8 cellular contexts compared by ENCODE assay signal in genomic region chrX:9342581-9343051, GRCh38.
A peak's percentile ranks its signal among the peaks of the same experiment; 100 is the strongest.
DNase-seq lines count a peak whose midpoint lies in the region; ATAC-seq and TF ChIP-seq lines count a peak whose summit lies in the region.

No MANE protein-coding gene starts in this region.

- peak overlapping the region in 9 of 10 experiments; percentile 13 to 59 (median 47); a peak in 16 of 20 replicates for H3K4me3 ChIP-seq in BLaER1 treated with 17β-estradiol and CSF1 and Interleukin-3, amounts not matched to agents 10 nM and 100 nM
- H3K4me3 ChIP-seq in HUES64 (ENCODE audit: low read length) (peak overlapping the region; percentile 72), tibial artery (peak overlapping the region; percentile 43 to 48)

- H3K4me1 ChIP-seq in BLaER1 treated with 17β-estradiol and CSF1 and Interleukin-3, amounts not matched to agents 10 nM and 100 nM = peaks cover 43 to 73% (median 50%) of the 10 kb centered on the region in 10 experiments
- H3K4me1 ChIP-seq in HUES64 (ENCODE audit: insufficient read depth, low read length) = peaks cover 27% of the 10 kb centered on the region
- H3K4me1 ChIP-seq in tibial artery = peaks cover 5 to 32% (median 15%) of the 10 kb centered on the region in 4 donors

- intact Hi-C loops in tibial artery (cut with DNase I; ENCODE audit: low total_unique reads) = loop anchor here (2.0 kb wide), 1 partner anchor 120 kb away; no protein-coding TSS in a partner anchor

- peak overlapping the region in 8 of 10 donors; percentile 43 to 94 (median 90) for H3K27ac Mint-ChIP-seq in naive thymus-derived CD8-positive, alpha-beta T cell

- H3K36me3 ChIP-seq in BLaER1 treated with 17β-estradiol and CSF1 and Interleukin-3, amounts not matched to agents 10 nM and 100 nM = 0 out of 22 replicates have a peak, but pooled peaks cover 0 to 3% (median 0%) of the 10 kb centered on the region in 11 experiments
- no peaks in the 10 kb centered on the region for H3K36me3 ChIP-seq in HUES64 (ENCODE audit: insufficient read depth, low read length)
- no peaks in the 10 kb centered on the region for H3K36me3 ChIP-seq in tibial artery

- H3K4me3 Mint-ChIP-seq in naive thymus-derived CD8-positive, alpha-beta T cell = peak overlapping the region; percentile 51 to 86 (median 70)

- peak overlapping the region; percentile 60 to 80 (median 74); a peak in 20 of 22 replicates for H3K9ac ChIP-seq in BLaER1 treated with 17β-estradiol and CSF1 and Interleukin-3, amounts not matched to agents 10 nM and 100 nM
- peak overlapping the region; percentile 50; the same call in 1 of the 2 replicates for H3K9ac ChIP-seq in HUES64 (ENCODE audit: low read depth, low read length)

- no peaks in the 10 kb centered on the region for H3K27me3 ChIP-seq in BLaER1 treated with 17β-estradiol and CSF1 and Interleukin-3, amounts not matched to agents 10 nM and 100 nM
- H3K27me3 ChIP-seq in HUES64 (ENCODE audit: insufficient read depth, low read length) = no peaks in the 10 kb centered on the region
- H3K27me3 ChIP-seq in tibial artery = no peaks in the 10 kb centered on the region

- H3K36me3 Mint-ChIP-seq in naive thymus-derived CD8-positive, alpha-beta T cell = no peaks in the 10 kb centered on the region

- peak; percentile 5 to 10 for ATAC-seq in naive thymus-derived CD8-positive, alpha-beta T cell
- no peak for ATAC-seq in GM21737 (IDR thresholded peaks at IDR 0.05; ENCODE audit: unreplicated experiment)

- peaks cover 5 to 64% (median 24%) of the 10 kb centered on the region in 11 experiments; a peak in 16 of 22 replicates for H3K9me3 ChIP-seq in BLaER1 treated with 17β-estradiol and CSF1 and Interleukin-3, amounts not matched to agents 10 nM and 100 nM (replicated peaks in 1 of 11)
- H3K9me3 ChIP-seq in HUES64 (ENCODE audit: insufficient read depth, low read depth, low read length) (no peaks in the 10 kb centered on the region), tibial artery (no peaks in the 10 kb centered on the region)

- no peak for TF ChIP-seq CTCF in tibial artery (IDR thresholded peaks at IDR 0.05)

- H3K27ac ChIP-seq in BLaER1 treated with 17β-estradiol and CSF1 and Interleukin-3, amounts not matched to agents 10 nM and 100 nM = peak overlapping the region; percentile 77 to 95 (median 88)
- H3K27ac ChIP-seq in HUES64 (ENCODE audit: low read depth, low read length) = peak overlapping the region; percentile 41; the same call in 1 of the 2 replicates
- H3K27ac ChIP-seq in tibial artery = peak overlapping the region; percentile 72 to 75

- H3K9me3 Mint-ChIP-seq in naive thymus-derived CD8-positive, alpha-beta T cell = peaks cover 0 to 5% (median 0%) of the 10 kb centered on the region in 9 donors

- no peaks in the 10 kb centered on the region for H4K20me1 ChIP-seq in BLaER1 treated with 17β-estradiol and CSF1 and Interleukin-3, amounts not matched to agents 10 nM and 100 nM

- DNase-seq in activated effector memory CD4-positive, alpha-beta T cell treated with anti-CD3 and anti-CD28 coated beads, Interleukin-2, amount 50 U/mL, for 16 hours = peak; percentile 80
- DNase-seq in fibroblast of the conjunctiva (ENCODE audit: low read depth) = peak; percentile 70
- DNase-seq in naive thymus-derived CD8-positive, alpha-beta T cell = peak; percentile 14 to 84 (median 44)
- DNase-seq in tibial artery = peak; percentile 76 to 92

- 1% methylated on average over 25 of the region's 25 CpGs for WGBS in HUES64

- H3K4me1 Mint-ChIP-seq in naive thymus-derived CD8-positive, alpha-beta T cell = peaks cover 6 to 35% (median 30%) of the 10 kb centered on the region in 4 donors

- POLR2A ChIA-PET in naive thymus-derived CD8-positive, alpha-beta T cell (lab: Charles Lee) = interaction anchor here (0.7 to 3.9 kb wide), 3 partner anchors 91 to 237 kb away, joined by 4 to 60 read pairs (median 6); partner anchors contain the start of gene TBL1X

- H3K4me2 ChIP-seq in BLaER1 treated with 17β-estradiol and CSF1 and Interleukin-3, amounts not matched to agents 10 nM and 100 nM = peak overlapping the region; percentile 61 to 85 (median 70)

- no peaks in the 10 kb centered on the region for H3K27me3 Mint-ChIP-seq in naive thymus-derived CD8-positive, alpha-beta T cell

TF ChIP-seq in PFSK-1, 5 proteins besides CTCF, POLR2A, EP300 and RAD21:
- TF ChIP-seq FOXP2 (optimal IDR thresholded peaks at IDR 0.05; ENCODE audit: borderline replicate concordance, extremely low read depth, extremely low read length, insufficient read depth) = peak; percentile 59
- TF ChIP-seq SIN3A (IDR thresholded peaks at IDR 0.05; ENCODE audit: borderline replicate concordance, insufficient read depth, low read length) = no peak
- TF ChIP-seq, protein P1, sequence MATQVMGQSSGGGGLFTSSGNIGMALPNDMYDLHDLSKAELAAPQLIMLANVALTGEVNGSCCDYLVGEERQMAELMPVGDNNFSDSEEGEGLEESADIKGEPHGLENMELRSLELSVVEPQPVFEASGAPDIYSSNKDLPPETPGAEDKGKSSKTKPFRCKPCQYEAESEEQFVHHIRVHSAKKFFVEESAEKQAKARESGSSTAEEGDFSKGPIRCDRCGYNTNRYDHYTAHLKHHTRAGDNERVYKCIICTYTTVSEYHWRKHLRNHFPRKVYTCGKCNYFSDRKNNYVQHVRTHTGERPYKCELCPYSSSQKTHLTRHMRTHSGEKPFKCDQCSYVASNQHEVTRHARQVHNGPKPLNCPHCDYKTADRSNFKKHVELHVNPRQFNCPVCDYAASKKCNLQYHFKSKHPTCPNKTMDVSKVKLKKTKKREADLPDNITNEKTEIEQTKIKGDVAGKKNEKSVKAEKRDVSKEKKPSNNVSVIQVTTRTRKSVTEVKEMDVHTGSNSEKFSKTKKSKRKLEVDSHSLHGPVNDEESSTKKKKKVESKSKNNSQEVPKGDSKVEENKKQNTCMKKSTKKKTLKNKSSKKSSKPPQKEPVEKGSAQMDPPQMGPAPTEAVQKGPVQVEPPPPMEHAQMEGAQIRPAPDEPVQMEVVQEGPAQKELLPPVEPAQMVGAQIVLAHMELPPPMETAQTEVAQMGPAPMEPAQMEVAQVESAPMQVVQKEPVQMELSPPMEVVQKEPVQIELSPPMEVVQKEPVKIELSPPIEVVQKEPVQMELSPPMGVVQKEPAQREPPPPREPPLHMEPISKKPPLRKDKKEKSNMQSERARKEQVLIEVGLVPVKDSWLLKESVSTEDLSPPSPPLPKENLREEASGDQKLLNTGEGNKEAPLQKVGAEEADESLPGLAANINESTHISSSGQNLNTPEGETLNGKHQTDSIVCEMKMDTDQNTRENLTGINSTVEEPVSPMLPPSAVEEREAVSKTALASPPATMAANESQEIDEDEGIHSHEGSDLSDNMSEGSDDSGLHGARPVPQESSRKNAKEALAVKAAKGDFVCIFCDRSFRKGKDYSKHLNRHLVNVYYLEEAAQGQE (IDR thresholded peaks at IDR 0.05; ENCODE audit: insufficient read depth in 1 of 2, low read depth in 2 of 2, low read length in 2 of 2) = no peak
- no peak for TF ChIP-seq TAF1 (IDR thresholded peaks at IDR 0.05; ENCODE audit: borderline replicate concordance, insufficient read depth, low read length)
- no peak for TF ChIP-seq POLR2AphosphoS5 (IDR thresholded peaks at IDR 0.05; ENCODE audit: low read depth, low read length)
TF ChIP-seq in PFSK-1: peak in this region for 1.
